8 cellular contexts compared by ENCODE assay signal in genomic region chr18:9136315-9137141, GRCh38. TPM values are rescaled to one million over a fixed set of nuclear protein-coding genes. Genes with fewer than 3 reads are reported as not detected.
A peak's percentile ranks its signal among the peaks of the same experiment; 100 is the strongest.
DNase-seq lines count a peak whose midpoint lies in the region; ATAC-seq and TF ChIP-seq lines count a peak whose summit lies in the region.

Gene ANKRD12 (plus strand): TSS chr18:9136781. CDS start chr18:9182433, 45,652 bp downstream.

- no peaks in the 10 kb centered on the region for H3K9me2 ChIP-seq in hepatocyte (replicated peaks; ENCODE audit: insufficient read depth)

- H3K27ac ChIP-seq in hepatocyte (peak within 1 kb of the TSS; percentile 99), aorta (ENCODE audit: low read depth in 1 of 2, low read length in 2 of 2) (peak within 1 kb of the TSS; percentile 96 to 100)

- peaks cover 38% of the 10 kb centered on the region for H4K20me1 ChIP-seq in hepatocyte (ENCODE audit: insufficient read depth, poor library complexity, severe bottlenecking)

- peaks cover 14% of the 10 kb centered on the region for H3K4me1 ChIP-seq in hepatocyte (ENCODE audit: insufficient read depth)
- H3K4me1 ChIP-seq in aorta (ENCODE audit: control insufficient read depth in 1 of 2, insufficient read depth in 2 of 2, low read length in 2 of 2) = peaks cover 0 to 4% of the 10 kb centered on the region in 2 donors

- intact Hi-C loops in aorta (cut with DNase I) = loop anchor here (1.0 to 5.0 kb wide), 3 partner anchors 34 to 196 kb away; partner anchors contain the start of genes NDUFV2 (in 2 of the 2) and TWSG1 (in 1 of the 2)

- H3K36me3 ChIP-seq in hepatocyte (replicated peaks; ENCODE audit: insufficient read depth, low read depth) (no peaks in the 10 kb centered on the region), aorta (ENCODE audit: control insufficient read depth in 1 of 2, insufficient read depth in 2 of 2, low read length in 1 of 2) (peaks cover 0 to 4% of the 10 kb centered on the region in 2 donors)

- peak; percentile 91 to 97 for DNase-seq in NCI-H2081 (lab: John Stamatoyannopoulos, UW)
- DNase-seq in T-helper 9 cell = peak; percentile 96
- DNase-seq in astrocyte of the cerebellum (ENCODE audit: low read depth) = peak; percentile 90
- peak; percentile 98 for DNase-seq in hepatocyte (ENCODE audit: low spot score)
- peak; percentile 85 for DNase-seq in renal cortical epithelial cell (ENCODE audit: low read depth)
- DNase-seq in aorta = peak; percentile 98 to 99

- 1% methylated on average over 59 of the region's 94 CpGs for WGBS in hepatocyte (ENCODE audit: low lambda C conversion rate, missing lambda C conversion rate)
- WGBS in aorta, 2 donors = 0 to 1% methylated on average over 60 to 94 of the region's 94 CpGs

- no peak for TF ChIP-seq CTCF in astrocyte of the cerebellum (IDR thresholded peaks at IDR 0.05; ENCODE audit: low read depth, low read length, missing control alignments)
- no peak for TF ChIP-seq CTCF in hepatocyte (IDR thresholded peaks at IDR 0.05; ENCODE audit: poor library complexity)

- ATAC-seq in GM18517 (IDR thresholded peaks at IDR 0.05; ENCODE audit: unreplicated experiment) (peak; percentile 65), HG03039 (IDR thresholded peaks at IDR 0.05; ENCODE audit: unreplicated experiment) (peak; percentile 68), aorta (ENCODE audit: low FRiP score) (peak; percentile 98)

- H3K79me2 ChIP-seq in hepatocyte = peaks cover 67% of the 10 kb centered on the region

- H3K9me3 ChIP-seq in hepatocyte (ENCODE audit: low read depth) = no peaks in the 10 kb centered on the region
- no peaks in the 10 kb centered on the region for H3K9me3 ChIP-seq in aorta (ENCODE audit: control insufficient read depth, low read length)

- H3K4me2 ChIP-seq in hepatocyte = peak within 1 kb of the TSS; percentile 92

- H3K4me3 ChIP-seq in astrocyte of the cerebellum (ENCODE audit: low read depth, low read length) (peak within 1 kb of the TSS; percentile 64), hepatocyte (peak within 1 kb of the TSS; percentile 91), aorta (ENCODE audit: low read length in 2 of 2) (peak within 1 kb of the TSS; percentile 78 to 96)

- H3K27me3 ChIP-seq in hepatocyte (no peaks in the 10 kb centered on the region), aorta (ENCODE audit: control insufficient read depth in 1 of 2, insufficient read depth in 2 of 2, low read length in 1 of 2) (no peaks in the 10 kb centered on the region)

- peak within 1 kb of the TSS; percentile 79 for H2AFZ ChIP-seq in hepatocyte

- in situ Hi-C loops in astrocyte of the cerebellum (cut with HindIII; ENCODE audit: low sequenced_read_pairs) = loop anchor here (5.0 kb wide), 1 partner anchor 46 kb away; no protein-coding TSS in a partner anchor

RNA-seq across cellular contexts. Expression of gene ANKRD12, which starts in this region (rescaled TPM):
- total RNA-seq in hepatocyte (28.5 and 29.2 TPM in 2 replicates), renal cortical epithelial cell (30.0 and 42.5 TPM in 2 replicates), aorta (100 to 1,000 TPM in 1 of 2 donors, 10 to 100 TPM in 1; 86.5 to 112 TPM)
- polyA plus RNA-seq in hepatocyte (34.3 and 39.7 TPM in 2 replicates), aorta (10 to 100 TPM in 1 of 2 donors, 1 to 10 TPM in 1; 7.6 to 13.4 TPM)

Comparison
In these comparisons a context has a peak if more than half of its experiments do, and no peak if none do; other contexts are left out.
1. Peak in every context shown above with its lines: DNase-seq, ATAC-seq, H3K4me3 ChIP-seq and H3K27ac ChIP-seq.